In the genomic region with DNA sequence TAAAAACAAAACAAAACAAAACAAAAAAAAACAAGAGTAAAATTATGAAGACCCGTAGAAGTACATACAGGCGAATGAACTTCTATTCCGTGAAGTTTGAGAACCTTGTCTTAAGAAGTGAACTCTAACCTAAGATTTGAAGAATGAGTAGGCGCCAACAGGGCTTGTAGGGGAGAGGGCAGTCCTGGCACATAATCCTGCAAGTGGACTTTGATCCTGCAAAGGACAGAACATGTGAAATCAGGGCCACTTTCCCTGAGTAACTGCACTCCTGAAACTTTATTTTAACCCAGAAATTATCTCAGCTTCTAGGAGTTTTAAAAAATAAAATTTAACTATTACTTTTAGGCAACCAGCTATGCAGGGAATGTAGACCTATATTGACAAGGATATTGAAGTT, we compare ENCODE assay signal across 1 cellular context.
TF ChIP-seq lines count a peak whose summit lies in the region.

No MANE protein-coding gene starts in this region.

TF ChIP-seq in HepG2, 621 proteins besides CTCF, POLR2A, EP300 and RAD21 (continued from another document):
- TF ChIP-seq, protein P1, sequence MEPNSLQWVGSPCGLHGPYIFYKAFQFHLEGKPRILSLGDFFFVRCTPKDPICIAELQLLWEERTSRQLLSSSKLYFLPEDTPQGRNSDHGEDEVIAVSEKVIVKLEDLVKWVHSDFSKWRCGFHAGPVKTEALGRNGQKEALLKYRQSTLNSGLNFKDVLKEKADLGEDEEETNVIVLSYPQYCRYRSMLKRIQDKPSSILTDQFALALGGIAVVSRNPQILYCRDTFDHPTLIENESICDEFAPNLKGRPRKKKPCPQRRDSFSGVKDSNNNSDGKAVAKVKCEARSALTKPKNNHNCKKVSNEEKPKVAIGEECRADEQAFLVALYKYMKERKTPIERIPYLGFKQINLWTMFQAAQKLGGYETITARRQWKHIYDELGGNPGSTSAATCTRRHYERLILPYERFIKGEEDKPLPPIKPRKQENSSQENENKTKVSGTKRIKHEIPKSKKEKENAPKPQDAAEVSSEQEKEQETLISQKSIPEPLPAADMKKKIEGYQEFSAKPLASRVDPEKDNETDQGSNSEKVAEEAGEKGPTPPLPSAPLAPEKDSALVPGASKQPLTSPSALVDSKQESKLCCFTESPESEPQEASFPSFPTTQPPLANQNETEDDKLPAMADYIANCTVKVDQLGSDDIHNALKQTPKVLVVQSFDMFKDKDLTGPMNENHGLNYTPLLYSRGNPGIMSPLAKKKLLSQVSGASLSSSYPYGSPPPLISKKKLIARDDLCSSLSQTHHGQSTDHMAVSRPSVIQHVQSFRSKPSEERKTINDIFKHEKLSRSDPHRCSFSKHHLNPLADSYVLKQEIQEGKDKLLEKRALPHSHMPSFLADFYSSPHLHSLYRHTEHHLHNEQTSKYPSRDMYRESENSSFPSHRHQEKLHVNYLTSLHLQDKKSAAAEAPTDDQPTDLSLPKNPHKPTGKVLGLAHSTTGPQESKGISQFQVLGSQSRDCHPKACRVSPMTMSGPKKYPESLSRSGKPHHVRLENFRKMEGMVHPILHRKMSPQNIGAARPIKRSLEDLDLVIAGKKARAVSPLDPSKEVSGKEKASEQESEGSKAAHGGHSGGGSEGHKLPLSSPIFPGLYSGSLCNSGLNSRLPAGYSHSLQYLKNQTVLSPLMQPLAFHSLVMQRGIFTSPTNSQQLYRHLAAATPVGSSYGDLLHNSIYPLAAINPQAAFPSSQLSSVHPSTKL (CRISPR knock-in tag; IDR thresholded peaks at IDR 0.05), result peak; percentile 44; the same call in 1 of the 2 replicates
- TF ChIP-seq, protein P2, sequence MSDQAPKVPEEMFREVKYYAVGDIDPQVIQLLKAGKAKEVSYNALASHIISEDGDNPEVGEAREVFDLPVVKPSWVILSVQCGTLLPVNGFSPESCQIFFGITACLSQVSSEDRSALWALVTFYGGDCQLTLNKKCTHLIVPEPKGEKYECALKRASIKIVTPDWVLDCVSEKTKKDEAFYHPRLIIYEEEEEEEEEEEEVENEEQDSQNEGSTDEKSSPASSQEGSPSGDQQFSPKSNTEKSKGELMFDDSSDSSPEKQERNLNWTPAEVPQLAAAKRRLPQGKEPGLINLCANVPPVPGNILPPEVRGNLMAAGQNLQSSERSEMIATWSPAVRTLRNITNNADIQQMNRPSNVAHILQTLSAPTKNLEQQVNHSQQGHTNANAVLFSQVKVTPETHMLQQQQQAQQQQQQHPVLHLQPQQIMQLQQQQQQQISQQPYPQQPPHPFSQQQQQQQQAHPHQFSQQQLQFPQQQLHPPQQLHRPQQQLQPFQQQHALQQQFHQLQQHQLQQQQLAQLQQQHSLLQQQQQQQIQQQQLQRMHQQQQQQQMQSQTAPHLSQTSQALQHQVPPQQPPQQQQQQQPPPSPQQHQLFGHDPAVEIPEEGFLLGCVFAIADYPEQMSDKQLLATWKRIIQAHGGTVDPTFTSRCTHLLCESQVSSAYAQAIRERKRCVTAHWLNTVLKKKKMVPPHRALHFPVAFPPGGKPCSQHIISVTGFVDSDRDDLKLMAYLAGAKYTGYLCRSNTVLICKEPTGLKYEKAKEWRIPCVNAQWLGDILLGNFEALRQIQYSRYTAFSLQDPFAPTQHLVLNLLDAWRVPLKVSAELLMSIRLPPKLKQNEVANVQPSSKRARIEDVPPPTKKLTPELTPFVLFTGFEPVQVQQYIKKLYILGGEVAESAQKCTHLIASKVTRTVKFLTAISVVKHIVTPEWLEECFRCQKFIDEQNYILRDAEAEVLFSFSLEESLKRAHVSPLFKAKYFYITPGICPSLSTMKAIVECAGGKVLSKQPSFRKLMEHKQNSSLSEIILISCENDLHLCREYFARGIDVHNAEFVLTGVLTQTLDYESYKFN (CRISPR knock-in tag; conservative IDR thresholded peaks at IDR 0.05), result 0 out of 2 replicates have a peak, but pooled peaks have one; percentile 29
- TF ChIP-seq, protein P3, sequence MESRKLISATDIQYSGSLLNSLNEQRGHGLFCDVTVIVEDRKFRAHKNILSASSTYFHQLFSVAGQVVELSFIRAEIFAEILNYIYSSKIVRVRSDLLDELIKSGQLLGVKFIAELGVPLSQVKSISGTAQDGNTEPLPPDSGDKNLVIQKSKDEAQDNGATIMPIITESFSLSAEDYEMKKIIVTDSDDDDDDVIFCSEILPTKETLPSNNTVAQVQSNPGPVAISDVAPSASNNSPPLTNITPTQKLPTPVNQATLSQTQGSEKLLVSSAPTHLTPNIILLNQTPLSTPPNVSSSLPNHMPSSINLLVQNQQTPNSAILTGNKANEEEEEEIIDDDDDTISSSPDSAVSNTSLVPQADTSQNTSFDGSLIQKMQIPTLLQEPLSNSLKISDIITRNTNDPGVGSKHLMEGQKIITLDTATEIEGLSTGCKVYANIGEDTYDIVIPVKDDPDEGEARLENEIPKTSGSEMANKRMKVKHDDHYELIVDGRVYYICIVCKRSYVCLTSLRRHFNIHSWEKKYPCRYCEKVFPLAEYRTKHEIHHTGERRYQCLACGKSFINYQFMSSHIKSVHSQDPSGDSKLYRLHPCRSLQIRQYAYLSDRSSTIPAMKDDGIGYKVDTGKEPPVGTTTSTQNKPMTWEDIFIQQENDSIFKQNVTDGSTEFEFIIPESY (CRISPR knock-in tag; IDR thresholded peaks at IDR 0.05), result peak; percentile 30; the same call in 1 of the 2 replicates
